ENCODE assay signal across 8 cellular contexts in genomic region chr9:97697837-97698236, GRCh38. TPM values are rescaled to one million over a fixed set of nuclear protein-coding genes. Genes with fewer than 3 reads are reported as not detected.
A peak's percentile ranks its signal among the peaks of the same experiment; 100 is the strongest.
DNase-seq lines count a peak whose midpoint lies in the region; ATAC-seq, FAIRE-seq and TF ChIP-seq lines count a peak whose summit lies in the region.

No MANE protein-coding gene starts in this region.

- no peaks in the 10 kb centered on the region for H3K9me2 ChIP-seq in OCI-LY1 (ENCODE audit: low read depth, low read length)

- no peak for TF ChIP-seq CTCF in DND-41 (IDR thresholded peaks at IDR 0.05; ENCODE audit: borderline replicate concordance, extremely low read depth, low read length, poor library complexity, severe bottlenecking)
- no peak for TF ChIP-seq CTCF in OCI-LY1 (IDR thresholded peaks at IDR 0.05; ENCODE audit: low read length)
- TF ChIP-seq CTCF in ovary (IDR thresholded peaks at IDR 0.05) = no peak

- WGBS in ovary, 3 donors = 16 to 26% (median 24%) methylated on average over 1 of the region's 1 CpG

- H3K36me3 ChIP-seq in DND-41 (ENCODE audit: insufficient read depth, low read length) (peaks cover 4% of the 10 kb centered on the region; the same call in 1 of the 2 replicates), OCI-LY1 (ENCODE audit: insufficient read depth, low read length) (peaks cover 6% of the 10 kb centered on the region; the same call in 1 of the 2 replicates), endocrine pancreas (ENCODE audit: control insufficient read depth, insufficient read depth, low read length) (no peaks in the 10 kb centered on the region), ovary (no peaks in the 10 kb centered on the region)

- no peak for DNase-seq in DND-41
- no peak for DNase-seq in ovary
- DNase-seq in HTR-8/SVneo (ENCODE audit: insufficient read length, low spot score) = no peak
- DNase-seq in T1000 (lab: John Stamatoyannopoulos, UW) = no peak

- peaks cover 4% of the 10 kb centered on the region; the same call in 1 of the 2 replicates for H4K20me1 ChIP-seq in DND-41 (ENCODE audit: insufficient read depth, low read length)
- no peaks in the 10 kb centered on the region for H4K20me1 ChIP-seq in OCI-LY1 (ENCODE audit: insufficient read depth, low read length)

- peak overlapping the region; percentile 76 to 86; a peak in 3 of 4 replicates for H3K4me3 ChIP-seq in DND-41 (ENCODE audit: low read depth in 1 of 2, low read length in 2 of 2)
- H3K4me3 ChIP-seq in OCI-LY1 (ENCODE audit: low read depth, low read length, poor library complexity, severe bottlenecking) = peak overlapping the region; percentile 79
- H3K4me3 ChIP-seq in endocrine pancreas (ENCODE audit: control insufficient read depth, insufficient read depth, low read length) = peak overlapping the region; percentile 56
- peak overlapping the region; percentile 64 for H3K4me3 ChIP-seq in ovary

- intact Hi-C loops in ovary (cut with DNase I) = no loop called here

- H3K4me1 ChIP-seq in DND-41 (ENCODE audit: insufficient read depth, low read length) (peaks cover 36% of the 10 kb centered on the region), OCI-LY1 (ENCODE audit: insufficient read depth, low read length, severe bottlenecking) (peaks cover 49% of the 10 kb centered on the region), endocrine pancreas (ENCODE audit: control insufficient read depth, insufficient read depth, low read length) (peaks cover 22% of the 10 kb centered on the region), ovary (ENCODE audit: insufficient read depth) (peaks cover 3% of the 10 kb centered on the region)

- H3K4me2 ChIP-seq in DND-41 (ENCODE audit: insufficient read depth, low read length) (peak overlapping the region; percentile 80), OCI-LY1 (ENCODE audit: low read length) (peak overlapping the region; percentile 86)

- ATAC-seq in DND-41 (ENCODE audit: insufficient read depth, low read depth) = 0 out of 3 replicates have a peak, but pooled peaks have one; percentile 1
- ATAC-seq in GM21737 (IDR thresholded peaks at IDR 0.05; ENCODE audit: unreplicated experiment) = no peak
- no peak for ATAC-seq in GM18868 (IDR thresholded peaks at IDR 0.05; ENCODE audit: unreplicated experiment)

- H3K9ac ChIP-seq in DND-41 (ENCODE audit: low read depth, low read length) = peak overlapping the region; percentile 76
- H3K9ac ChIP-seq in OCI-LY1 (ENCODE audit: low read length) = peak overlapping the region; percentile 79
- H3K9ac ChIP-seq in endocrine pancreas (ENCODE audit: control insufficient read depth, insufficient read depth, low read length) = peak overlapping the region; percentile 20

- H3K9me3 ChIP-seq in DND-41 (ENCODE audit: insufficient read depth, low read length, severe bottlenecking) (no peaks in the 10 kb centered on the region), OCI-LY1 (ENCODE audit: low read length) (no peaks in the 10 kb centered on the region), endocrine pancreas (ENCODE audit: control insufficient read depth, low read length) (no peaks in the 10 kb centered on the region), ovary (no peaks in the 10 kb centered on the region)

- H3K79me2 ChIP-seq in DND-41 (ENCODE audit: insufficient read depth, low read length) = peaks cover 37% of the 10 kb centered on the region
- peaks cover 34% of the 10 kb centered on the region for H3K79me2 ChIP-seq in OCI-LY1 (ENCODE audit: insufficient read depth, low read length)

- FAIRE-seq in HTR-8/SVneo (lab: Jason Lieb, UNC) = no peak

- H3K27me3 ChIP-seq in DND-41 (ENCODE audit: insufficient read depth, low read length, poor library complexity) (peaks cover 3% of the 10 kb centered on the region), OCI-LY1 (ENCODE audit: insufficient read depth, low read length) (no peaks in the 10 kb centered on the region), endocrine pancreas (ENCODE audit: control insufficient read depth, insufficient read depth, low read length) (no peaks in the 10 kb centered on the region), ovary (no peaks in the 10 kb centered on the region)

- TF ChIP-seq EP300 in ovary (IDR thresholded peaks at IDR 0.05) = no peak

- H3F3A ChIP-seq in OCI-LY1 (ENCODE audit: insufficient read depth, low read length) = no peaks in the 10 kb centered on the region

- H3K27ac ChIP-seq in DND-41 (ENCODE audit: low read length) (peak overlapping the region; percentile 83), OCI-LY1 (ENCODE audit: low read depth, low read length, poor library complexity, severe bottlenecking) (peak overlapping the region; percentile 60), ovary (peak overlapping the region; percentile 92 to 97)

- peak overlapping the region; percentile 94 for H2AFZ ChIP-seq in DND-41 (ENCODE audit: low read depth, low read length)
- H2AFZ ChIP-seq in OCI-LY1 (ENCODE audit: low read length) = peak overlapping the region; percentile 85; the same call in 1 of the 2 replicates

- TF ChIP-seq POLR2A in ovary (IDR thresholded peaks at IDR 0.05) = no peak

RNA-seq across cellular contexts. Expression of gene XPA, which starts 0.7 kb away (rescaled TPM):
- total RNA-seq in ovary = 10 to 100 TPM; 13.7 to 23.6 (median 16.7) TPM
- polyA plus RNA-seq in ovary = 10 to 100 TPM; 16.0 to 20.4 TPM

Comparison
In these comparisons a context has a peak if more than half of its experiments do, and no peak if none do; other contexts are left out.
1. H3K9ac ChIP-seq: peak in every context shown above with its lines; median percentile 79 in OCI-LY1; 76 in DND-41; 20 in endocrine pancreas.